In the genomic region with DNA sequence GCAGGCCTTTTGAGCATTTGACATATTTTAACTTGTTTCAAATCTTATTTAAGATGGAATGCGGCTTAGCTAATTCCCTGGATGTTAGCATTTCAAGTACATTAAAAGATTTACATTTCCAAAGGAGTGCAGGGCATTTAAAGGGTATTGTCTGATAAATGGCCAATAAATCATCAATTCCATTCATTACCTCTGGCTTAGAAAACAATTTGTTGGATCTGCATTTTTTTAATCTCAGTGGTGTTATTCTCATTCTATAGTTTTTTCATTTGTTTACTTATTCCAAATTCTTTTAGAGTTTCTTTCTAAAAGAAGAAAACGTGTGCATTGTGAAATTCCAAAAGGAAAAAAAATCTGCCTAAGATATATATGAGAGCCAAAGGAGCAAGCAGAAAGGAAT, we compare ENCODE assay signal across 11 cellular contexts. TPM values are rescaled to one million over a fixed set of nuclear protein-coding genes. Genes with fewer than 3 reads are reported as not detected.
"Had no signal": no experiment of that assay in that cellular context is flagged by ENCODE, and none has a peak within 500 bp of the region (broad histone marks: within the 10 kb centered on the region; RNA-seq: fewer than 3 reads in every experiment).

No MANE protein-coding gene starts in this region.

- DNase-seq: GM23248, GOT3, H7, H9, HCEC 1CT, HFFc6 had no signal

- ATAC-seq: HCT116 had no signal

- H3K9ac ChIP-seq: GM23248 had no signal

- H3K4me3 ChIP-seq: GM23248, HAP-1 had no signal

- H3K36me3 ChIP-seq: HAP-1 had no signal

- H3K27ac ChIP-seq: GM23248 had no signal

- H3K9me3 ChIP-seq: HAP-1 had no signal

- H2AFZ ChIP-seq: GM23248 had no signal

- FAIRE-seq: H1, H54 had no signal

- H3K27ac Mint-ChIP-seq: H9, HFFc6 had no signal

- H3K4me3 Mint-ChIP-seq: H9, HFFc6 had no signal

RNA-seq across cellular contexts. Expression of a gene that starts 1.3 kb away (rescaled TPM):
- total RNA-seq: GM23248, H1, H4, H7, H9, HFFc6 had no signal
- polyA plus RNA-seq: GM23248, H1 had no signal
